ENCODE assay signal across 25 cellular contexts in genomic region chr3:27289769-27290413, GRCh38.
DNase-seq lines count a peak whose midpoint lies in the region; ATAC-seq, FAIRE-seq and TF ChIP-seq lines count a peak whose summit lies in the region.
"Had no signal": no experiment of that assay in that cellular context is flagged by ENCODE, and none has a peak within 500 bp of the region (broad histone marks: within the 10 kb centered on the region; RNA-seq: fewer than 3 reads in every experiment).

No MANE protein-coding gene starts in this region.

- no peak overlapping the region for H3K4me3 Mint-ChIP-seq in activated CD4-positive, alpha-beta T cell treated with anti-CD3 and anti-CD28 coated beads, Interleukin-2, amount 10 ng/mL, durations not matched to agents 24 days and 14 days
- H3K4me3 Mint-ChIP-seq in astrocyte (ENCODE audit: unreplicated experiment), result no peak overlapping the region
- H3K4me3 Mint-ChIP-seq: activated naive CD8-positive, alpha-beta T cell treated with anti-CD3 and anti-CD28 coated beads, Interleukin-2, amount 50 U/mL, for 24 hours; stimulated activated memory B cell treated with anti-CD40 and anti-IgM and Interleukin-4, amounts not matched to agents 10 μg/mL and 1 μg/mL and 100 μg/mL, for 72 hours had no signal

- H3K36me3 ChIP-seq in astrocyte (ENCODE audit: insufficient read depth, low read length), result no peaks in the 10 kb centered on the region
- H3K36me3 ChIP-seq: BE2C, breast epithelium had no signal

- H3K9ac ChIP-seq in astrocyte (ENCODE audit: low read length), result no peak overlapping the region

- no peak overlapping the region for H3K27ac Mint-ChIP-seq in activated CD4-positive, alpha-beta T cell treated with anti-CD3 and anti-CD28 coated beads, Interleukin-2, amount 10 ng/mL, durations not matched to agents 24 days and 14 days
- H3K27ac Mint-ChIP-seq in astrocyte (ENCODE audit: unreplicated experiment), result no peak overlapping the region
- H3K27ac Mint-ChIP-seq: activated naive CD8-positive, alpha-beta T cell treated with anti-CD3 and anti-CD28 coated beads, Interleukin-2, amount 50 U/mL, for 24 hours; stimulated activated memory B cell treated with anti-CD40 and anti-IgM and Interleukin-4, amounts not matched to agents 10 μg/mL and 1 μg/mL and 100 μg/mL, for 72 hours had no signal

- H3K4me2 ChIP-seq in astrocyte (ENCODE audit: low read length), result no peak overlapping the region

- no peaks in the 10 kb centered on the region for H3K27me3 ChIP-seq in astrocyte (ENCODE audit: insufficient read depth, low read length)
- H3K27me3 ChIP-seq: BE2C, breast epithelium had no signal

- no peak for ATAC-seq in HG02759 (IDR thresholded peaks at IDR 0.05; ENCODE audit: unreplicated experiment)
- ATAC-seq: activated naive CD8-positive, alpha-beta T cell treated with anti-CD3 and anti-CD28 coated beads, Interleukin-2, amount 50 U/mL, for 24 hours; Panc1; stimulated activated memory B cell treated with anti-CD40 and anti-IgM and Interleukin-4, amounts not matched to agents 10 μg/mL and 1 μg/mL and 100 μg/mL, for 72 hours had no signal

- no peak overlapping the region for H2AFZ ChIP-seq in astrocyte (ENCODE audit: low read depth, low read length)

- TF ChIP-seq CTCF in astrocyte (IDR thresholded peaks at IDR 0.05; ENCODE audit: insufficient read depth, low read depth, low read length), result no peak

- H3K9me3 ChIP-seq in astrocyte (ENCODE audit: insufficient read depth, low read depth, low read length), result no peaks in the 10 kb centered on the region
- H3K9me3 ChIP-seq: BE2C, breast epithelium had no signal

- no peaks in the 10 kb centered on the region for H3K36me3 Mint-ChIP-seq in activated CD4-positive, alpha-beta T cell treated with anti-CD3 and anti-CD28 coated beads, Interleukin-2, amount 10 ng/mL, durations not matched to agents 24 days and 14 days (ENCODE audit: low read depth)
- no peaks in the 10 kb centered on the region for H3K36me3 Mint-ChIP-seq in astrocyte (ENCODE audit: low read depth, unreplicated experiment)
- H3K36me3 Mint-ChIP-seq: stimulated activated memory B cell treated with anti-CD40 and anti-IgM and Interleukin-4, amounts not matched to agents 10 μg/mL and 1 μg/mL and 100 μg/mL, for 72 hours had no signal

- DNase-seq in activated CD4-positive, alpha-beta T cell treated with anti-CD3 and anti-CD28 coated beads, Interleukin-2, amount 10 ng/mL, durations not matched to agents 24 days and 14 days, result peak; percentile 8
- no peak for DNase-seq in activated CD4-positive, alpha-beta T cell treated with anti-CD3 and anti-CD28 coated beads, Interleukin-2, amount 50 U/mL, for 1 hour
- DNase-seq in astrocyte (ENCODE audit: low read depth) (peak; percentile 39), fibroblast of peridontal ligament (ENCODE audit: extremely low read depth) (peak; percentile 85), stromal cell of bone marrow (ENCODE audit: low read depth) (peak; percentile 21), DMS53 (lab: John Stamatoyannopoulos, UW) (no peak), D341Med (ENCODE audit: low spot score) (no peak)
- DNase-seq: activated CD8-positive, alpha-beta memory T cell treated with anti-CD3 and anti-CD28 coated beads for 24 hours; activated gamma-delta T cell treated with Interleukin-2 at 50 U/mL for 16 hours; activated naive CD8-positive, alpha-beta T cell treated with anti-CD3 and anti-CD28 coated beads, Interleukin-2, amount 50 U/mL, for 24 hours; activated T-cell treated with anti-CD3 and anti-CD28 coated beads, Interleukin-2, amount 50 U/mL, for 1 hour; BE2C; cortex of kidney; DND-41; KG1; mammary epithelial cell; NCI-H1436; NCI-H510A; SHP77 treated with DMSO at 0.1 percent for 48 hours; stimulated activated CD4-positive, alpha-beta T cell treated with anti-CD3 and anti-CD28 coated beads, Interleukin-4, amount 100 ng/mL, for 1 hour; T-helper 1 cell had no signal

- intact Hi-C loops in activated CD4-positive, alpha-beta T cell treated with anti-CD3 and anti-CD28 coated beads, Interleukin-2, amount 10 ng/mL, durations not matched to agents 24 days and 14 days (cut with micrococcal nuclease), result no loop called here

- H3K27ac ChIP-seq in astrocyte (ENCODE audit: low read depth, low read length), result no peak overlapping the region
- H3K27ac ChIP-seq: breast epithelium had no signal

- no peak overlapping the region for H3K4me3 ChIP-seq in astrocyte (ENCODE audit: insufficient read depth, low read depth, low read length)
- H3K4me3 ChIP-seq: breast epithelium had no signal

- H3K4me1 Mint-ChIP-seq in activated CD4-positive, alpha-beta T cell treated with anti-CD3 and anti-CD28 coated beads, Interleukin-2, amount 10 ng/mL, durations not matched to agents 24 days and 14 days, result no peaks in the 10 kb centered on the region
- no peaks in the 10 kb centered on the region for H3K4me1 Mint-ChIP-seq in astrocyte (ENCODE audit: low read depth, unreplicated experiment)
- H3K4me1 Mint-ChIP-seq: activated naive CD8-positive, alpha-beta T cell treated with anti-CD3 and anti-CD28 coated beads, Interleukin-2, amount 50 U/mL, for 24 hours; stimulated activated memory B cell treated with anti-CD40 and anti-IgM and Interleukin-4, amounts not matched to agents 10 μg/mL and 1 μg/mL and 100 μg/mL, for 72 hours had no signal

- H3K9me3 Mint-ChIP-seq in activated CD4-positive, alpha-beta T cell treated with anti-CD3 and anti-CD28 coated beads, Interleukin-2, amount 10 ng/mL, durations not matched to agents 24 days and 14 days, result no peaks in the 10 kb centered on the region
- no peaks in the 10 kb centered on the region for H3K9me3 Mint-ChIP-seq in astrocyte (ENCODE audit: unreplicated experiment)
- H3K9me3 Mint-ChIP-seq: activated naive CD8-positive, alpha-beta T cell treated with anti-CD3 and anti-CD28 coated beads, Interleukin-2, amount 50 U/mL, for 24 hours; stimulated activated memory B cell treated with anti-CD40 and anti-IgM and Interleukin-4, amounts not matched to agents 10 μg/mL and 1 μg/mL and 100 μg/mL, for 72 hours had no signal

- FAIRE-seq in astrocyte (lab: Jason Lieb, UNC), result no peak

- H3K4me1 ChIP-seq in astrocyte (ENCODE audit: insufficient read depth, low read length), result no peaks in the 10 kb centered on the region
- H3K4me1 ChIP-seq: BE2C, breast epithelium had no signal

- no peaks in the 10 kb centered on the region for H3K27me3 Mint-ChIP-seq in activated CD4-positive, alpha-beta T cell treated with anti-CD3 and anti-CD28 coated beads, Interleukin-2, amount 10 ng/mL, durations not matched to agents 24 days and 14 days
- no peaks in the 10 kb centered on the region for H3K27me3 Mint-ChIP-seq in astrocyte (ENCODE audit: low read depth, unreplicated experiment)
- H3K27me3 Mint-ChIP-seq: activated naive CD8-positive, alpha-beta T cell treated with anti-CD3 and anti-CD28 coated beads, Interleukin-2, amount 50 U/mL, for 24 hours; stimulated activated memory B cell treated with anti-CD40 and anti-IgM and Interleukin-4, amounts not matched to agents 10 μg/mL and 1 μg/mL and 100 μg/mL, for 72 hours had no signal

- H3K79me2 ChIP-seq in astrocyte (ENCODE audit: insufficient read depth, low read length), result no peaks in the 10 kb centered on the region

- no peaks in the 10 kb centered on the region for H4K20me1 ChIP-seq in astrocyte (ENCODE audit: insufficient read depth, low read length)

Comparison
In these comparisons a context has a peak if more than half of its experiments do, and no peak if none do; other contexts are left out.
1. DNase-seq: peak in activated CD4-positive, alpha-beta T cell treated with anti-CD3 and anti-CD28 coated beads, Interleukin-2, amount 10 ng/mL, durations not matched to agents 24 days and 14 days (single experiment), astrocyte (single experiment), fibroblast of peridontal ligament (single experiment) and stromal cell of bone marrow (single experiment); none in activated CD4-positive, alpha-beta T cell treated with anti-CD3 and anti-CD28 coated beads, Interleukin-2, amount 50 U/mL, for 1 hour (single experiment), DMS53 (single experiment) and D341Med (single experiment).